1 cellular context compared by ENCODE assay signal in the genomic region with DNA sequence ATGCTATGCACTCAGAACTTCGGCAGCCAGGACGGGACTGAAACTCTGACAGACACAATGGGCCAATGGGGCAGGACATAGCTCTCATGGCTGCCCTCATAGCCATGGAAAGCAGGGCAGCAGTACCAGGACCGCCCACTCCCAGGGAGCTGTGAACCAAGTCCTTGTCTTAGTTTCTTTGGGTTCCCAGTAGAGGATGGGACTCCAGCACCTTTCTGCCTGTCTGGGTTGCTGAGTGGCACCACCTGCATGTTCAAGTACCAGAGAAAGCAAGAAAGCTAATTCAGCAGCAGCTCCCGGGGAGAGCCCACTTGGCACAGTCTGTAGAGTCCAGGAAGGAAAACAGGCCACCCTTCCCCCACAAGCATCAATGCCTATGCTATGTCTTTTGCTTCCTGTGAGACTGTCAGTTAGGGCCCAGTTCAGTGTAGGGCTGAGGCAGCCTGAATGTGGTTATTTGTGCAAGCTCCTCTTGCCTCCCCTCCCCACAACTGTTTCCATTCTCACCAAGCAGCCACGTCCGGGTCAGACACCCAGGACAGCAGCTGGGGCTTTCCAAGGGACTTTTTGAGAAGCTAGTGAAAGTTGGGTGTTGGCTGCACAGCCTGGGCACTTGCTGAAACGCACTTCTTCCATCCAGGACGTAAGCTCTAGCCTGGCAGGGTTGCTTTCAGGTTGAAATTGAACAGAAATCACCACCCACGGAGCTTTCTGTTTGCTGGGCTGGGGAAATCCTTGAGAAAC.
TF ChIP-seq lines count a peak whose summit lies in the region.

No MANE protein-coding gene starts in this region.

TF ChIP-seq in K562, 482 proteins besides CTCF, POLR2A, EP300 and RAD21 (continued from another document and continues in another):
- TF ChIP-seq MGA (IDR thresholded peaks at IDR 0.05) (no peak), KDM4B (IDR thresholded peaks at IDR 0.05; ENCODE audit: borderline replicate concordance in 2 of 2, low read depth in 1 of 2) (no peak), TSHZ1 (CRISPR knock-in tag; IDR thresholded peaks at IDR 0.05) (no peak), ZNF408 (CRISPR knock-in tag; IDR thresholded peaks at IDR 0.05; ENCODE audit: low read depth) (no peak), NUFIP1 (IDR thresholded peaks at IDR 0.05; ENCODE audit: partially characterized antibody) (no peak), BCOR (IDR thresholded peaks at IDR 0.05) (no peak), KDM2B (CRISPR knock-in tag; IDR thresholded peaks at IDR 0.05) (no peak), JUND (IDR thresholded peaks at IDR 0.05; ENCODE audit: borderline replicate concordance, low read depth, low read length) (no peak), JUND (tag; IDR thresholded peaks at IDR 0.05; ENCODE audit: borderline replicate concordance, low read depth, low read length) (no peak), MCM7 (IDR thresholded peaks at IDR 0.05) (no peak), POLR2B (IDR thresholded peaks at IDR 0.05; ENCODE audit: low read depth, partially characterized antibody) (peak; percentile 19), ELF1 (tag; IDR thresholded peaks at IDR 0.05) (no peak), POLR2G (IDR thresholded peaks at IDR 0.05; ENCODE audit: low read depth, low read length) (peak; percentile 23; the same call in 1 of the 2 replicates), NFYB (IDR thresholded peaks at IDR 0.05; ENCODE audit: extremely low read depth, insufficient read length) (no peak), POLR2AphosphoS2 (IDR thresholded peaks at IDR 0.05; ENCODE audit: low read length) (peak; percentile 53; the same call in 1 of the 2 replicates), NFRKB (IDR thresholded peaks at IDR 0.05; ENCODE audit: low read depth) (no peak), JUN (IDR thresholded peaks at IDR 0.05; ENCODE audit: borderline replicate concordance, low read depth, low read length) (no peak), JUN (CRISPR knock-in tag; IDR thresholded peaks at IDR 0.05; ENCODE audit: borderline replicate concordance) (no peak), U2AF2 (optimal IDR thresholded peaks at IDR 0.05; ENCODE audit: low read depth, low read length) (no peak), BACH1 (tag; IDR thresholded peaks at IDR 0.05) (no peak), CC2D1A (IDR thresholded peaks at IDR 0.05) (no peak), STAT5A (IDR thresholded peaks at IDR 0.05; ENCODE audit: borderline replicate concordance, low read length) (no peak), RBFOX2 (IDR thresholded peaks at IDR 0.05; ENCODE audit: low read depth, low read length) (peak; percentile 38; the same call in 1 of the 2 replicates), ELF2 (CRISPR knock-in tag; IDR thresholded peaks at IDR 0.05) (no peak), XRCC5 (IDR thresholded peaks at IDR 0.05; ENCODE audit: low read depth, low read length) (no peak), ZFP36 (IDR thresholded peaks at IDR 0.05; ENCODE audit: low read depth, low read length, partially characterized antibody) (no peak), SAFB2 (IDR thresholded peaks at IDR 0.05; ENCODE audit: borderline replicate concordance, low read depth, low read length, severe bottlenecking) (no peak), RBM25 (IDR thresholded peaks at IDR 0.05; ENCODE audit: low read depth, low read length, severe bottlenecking) (no peak), TRIM28 (IDR thresholded peaks at IDR 0.05) (no peak), PML (IDR thresholded peaks at IDR 0.05; ENCODE audit: low read length) (0 out of 2 replicates have a peak, but pooled peaks have one; percentile 12), GABPB2 (CRISPR knock-in tag; conservative IDR thresholded peaks at IDR 0.05) (no peak), PHF20 (IDR thresholded peaks at IDR 0.05; ENCODE audit: partially characterized antibody) (no peak), TFAM (CRISPR knock-in tag; conservative IDR thresholded peaks at IDR 0.05) (no peak), SMAD2 (IDR thresholded peaks at IDR 0.05; ENCODE audit: low read depth, low read length) (no peak)
- TF ChIP-seq, protein P1, sequence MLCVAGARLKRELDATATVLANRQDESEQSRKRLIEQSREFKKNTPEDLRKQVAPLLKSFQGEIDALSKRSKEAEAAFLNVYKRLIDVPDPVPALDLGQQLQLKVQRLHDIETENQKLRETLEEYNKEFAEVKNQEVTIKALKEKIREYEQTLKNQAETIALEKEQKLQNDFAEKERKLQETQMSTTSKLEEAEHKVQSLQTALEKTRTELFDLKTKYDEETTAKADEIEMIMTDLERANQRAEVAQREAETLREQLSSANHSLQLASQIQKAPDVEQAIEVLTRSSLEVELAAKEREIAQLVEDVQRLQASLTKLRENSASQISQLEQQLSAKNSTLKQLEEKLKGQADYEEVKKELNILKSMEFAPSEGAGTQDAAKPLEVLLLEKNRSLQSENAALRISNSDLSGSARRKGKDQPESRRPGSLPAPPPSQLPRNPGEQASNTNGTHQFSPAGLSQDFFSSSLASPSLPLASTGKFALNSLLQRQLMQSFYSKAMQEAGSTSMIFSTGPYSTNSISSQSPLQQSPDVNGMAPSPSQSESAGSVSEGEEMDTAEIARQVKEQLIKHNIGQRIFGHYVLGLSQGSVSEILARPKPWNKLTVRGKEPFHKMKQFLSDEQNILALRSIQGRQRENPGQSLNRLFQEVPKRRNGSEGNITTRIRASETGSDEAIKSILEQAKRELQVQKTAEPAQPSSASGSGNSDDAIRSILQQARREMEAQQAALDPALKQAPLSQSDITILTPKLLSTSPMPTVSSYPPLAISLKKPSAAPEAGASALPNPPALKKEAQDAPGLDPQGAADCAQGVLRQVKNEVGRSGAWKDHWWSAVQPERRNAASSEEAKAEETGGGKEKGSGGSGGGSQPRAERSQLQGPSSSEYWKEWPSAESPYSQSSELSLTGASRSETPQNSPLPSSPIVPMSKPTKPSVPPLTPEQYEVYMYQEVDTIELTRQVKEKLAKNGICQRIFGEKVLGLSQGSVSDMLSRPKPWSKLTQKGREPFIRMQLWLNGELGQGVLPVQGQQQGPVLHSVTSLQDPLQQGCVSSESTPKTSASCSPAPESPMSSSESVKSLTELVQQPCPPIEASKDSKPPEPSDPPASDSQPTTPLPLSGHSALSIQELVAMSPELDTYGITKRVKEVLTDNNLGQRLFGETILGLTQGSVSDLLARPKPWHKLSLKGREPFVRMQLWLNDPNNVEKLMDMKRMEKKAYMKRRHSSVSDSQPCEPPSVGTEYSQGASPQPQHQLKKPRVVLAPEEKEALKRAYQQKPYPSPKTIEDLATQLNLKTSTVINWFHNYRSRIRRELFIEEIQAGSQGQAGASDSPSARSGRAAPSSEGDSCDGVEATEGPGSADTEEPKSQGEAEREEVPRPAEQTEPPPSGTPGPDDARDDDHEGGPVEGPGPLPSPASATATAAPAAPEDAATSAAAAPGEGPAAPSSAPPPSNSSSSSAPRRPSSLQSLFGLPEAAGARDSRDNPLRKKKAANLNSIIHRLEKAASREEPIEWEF (CRISPR knock-in tag; IDR thresholded peaks at IDR 0.05): no peak
- TF ChIP-seq, protein P2, sequence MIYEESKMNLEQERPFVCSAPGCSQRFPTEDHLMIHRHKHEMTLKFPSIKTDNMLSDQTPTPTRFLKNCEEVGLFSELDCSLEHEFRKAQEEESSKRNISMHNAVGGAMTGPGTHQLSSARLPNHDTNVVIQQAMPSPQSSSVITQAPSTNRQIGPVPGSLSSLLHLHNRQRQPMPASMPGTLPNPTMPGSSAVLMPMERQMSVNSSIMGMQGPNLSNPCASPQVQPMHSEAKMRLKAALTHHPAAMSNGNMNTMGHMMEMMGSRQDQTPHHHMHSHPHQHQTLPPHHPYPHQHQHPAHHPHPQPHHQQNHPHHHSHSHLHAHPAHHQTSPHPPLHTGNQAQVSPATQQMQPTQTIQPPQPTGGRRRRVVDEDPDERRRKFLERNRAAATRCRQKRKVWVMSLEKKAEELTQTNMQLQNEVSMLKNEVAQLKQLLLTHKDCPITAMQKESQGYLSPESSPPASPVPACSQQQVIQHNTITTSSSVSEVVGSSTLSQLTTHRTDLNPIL (CRISPR knock-in tag; IDR thresholded peaks at IDR 0.05): no peak
